In the genomic region with DNA sequence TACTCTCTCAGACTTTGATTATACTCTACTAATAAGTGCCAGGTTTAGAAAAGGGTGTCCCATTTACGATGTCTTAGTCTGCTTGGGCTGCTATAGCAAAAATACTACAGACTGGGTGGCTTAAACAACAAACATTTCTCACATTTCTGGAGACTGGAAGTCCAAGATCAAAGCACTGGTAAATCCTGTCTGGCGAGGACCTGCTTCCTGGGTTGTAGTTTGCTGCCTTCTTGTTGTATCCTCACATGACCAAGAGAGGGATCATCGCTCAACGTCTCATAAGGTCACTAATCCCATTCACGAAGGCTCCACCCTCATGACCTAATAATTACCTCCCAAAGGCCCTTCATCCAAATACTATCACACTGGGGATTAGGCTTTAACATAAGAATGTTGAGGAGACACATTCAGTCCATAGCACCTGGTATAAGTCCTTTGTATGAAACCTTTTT, we compare ENCODE assay signal across 13 cellular contexts. TPM values are rescaled to one million over a fixed set of nuclear protein-coding genes. Genes with fewer than 3 reads are reported as not detected.
DNase-seq lines count a peak whose midpoint lies in the region; ATAC-seq and TF ChIP-seq lines count a peak whose summit lies in the region.
"Had no signal": no experiment of that assay in that cellular context is flagged by ENCODE, and none has a peak within 500 bp of the region (broad histone marks: within the 10 kb centered on the region; RNA-seq: fewer than 3 reads in every experiment).

No MANE protein-coding gene starts in this region.

- peak; percentile 17; the same call in 1 of the 2 replicates for TF ChIP-seq CTCF in C4-2B (conservative IDR thresholded peaks at IDR 0.05)
- no peak for TF ChIP-seq CTCF in RWPE2 (IDR thresholded peaks at IDR 0.05; ENCODE audit: poor library complexity, severe bottlenecking)
- TF ChIP-seq CTCF in fibroblast of the aortic adventitia (IDR thresholded peaks at IDR 0.05; ENCODE audit: insufficient read depth, low read length), result no peak

- no peaks in the 10 kb centered on the region for H3K9me3 ChIP-seq in RWPE2 (ENCODE audit: severe bottlenecking)
- H3K9me3 ChIP-seq: ovary had no signal

- no peaks in the 10 kb centered on the region for H3K4me1 ChIP-seq in RWPE2 (ENCODE audit: insufficient read depth, poor library complexity, severe bottlenecking)

- H3K4me3 ChIP-seq in H7 (ENCODE audit: insufficient read depth, low read depth, low read length), result no peak overlapping the region
- H3K4me3 ChIP-seq in RWPE2 (ENCODE audit: severe bottlenecking), result no peak overlapping the region
- no peak overlapping the region for H3K4me3 ChIP-seq in fibroblast of the aortic adventitia (ENCODE audit: low read depth, low read length)
- H3K4me3 ChIP-seq: ovary had no signal

- no peak overlapping the region for H3K27ac ChIP-seq in C4-2B
- H3K27ac ChIP-seq in RWPE2 (ENCODE audit: poor library complexity, severe bottlenecking), result no peak overlapping the region
- H3K27ac ChIP-seq: ovary had no signal

- peak; percentile 56 for ATAC-seq in RWPE2 (ENCODE audit: low read depth)
- ATAC-seq in GM18858 (IDR thresholded peaks at IDR 0.05; ENCODE audit: unreplicated experiment), result no peak

- no peaks in the 10 kb centered on the region for H3K27me3 ChIP-seq in H7 (ENCODE audit: control insufficient read depth, insufficient read depth, low read length)
- no peaks in the 10 kb centered on the region for H3K27me3 ChIP-seq in RWPE2 (ENCODE audit: insufficient read depth, poor library complexity, severe bottlenecking)
- H3K27me3 ChIP-seq: ovary had no signal

- DNase-seq in H7 (peak; percentile 35), RWPE2 (ENCODE audit: low spot score) (no peak), fibroblast of the aortic adventitia (ENCODE audit: low read depth) (peak; percentile 8), cerebellar cortex (ENCODE audit: low spot score) (no peak)
- DNase-seq in activated CD4-positive, alpha-beta T cell treated with anti-CD3 and anti-CD28 coated beads for 48 hours, result no peak
- no peak for DNase-seq in activated naive CD4-positive, alpha-beta T cell treated with anti-CD3 and anti-CD28 coated beads, Interleukin-2, amount 50 U/mL, for 16 hours
- DNase-seq: activated CD4-positive, alpha-beta T cell treated with anti-CD3 and anti-CD28 coated beads, Interleukin-2, amount 10 ng/mL, durations not matched to agents 7 days and 5 days; hypothalamus; NCI-H187; ovary; SW 1271 had no signal

- H3K36me3 ChIP-seq in H7 (replicated peaks; ENCODE audit: control insufficient read depth, insufficient read depth, low read length), result peaks cover 26% of the 10 kb centered on the region
- peaks cover 50% of the 10 kb centered on the region for H3K36me3 ChIP-seq in RWPE2 (ENCODE audit: low read depth)
- H3K36me3 ChIP-seq: ovary had no signal

RNA-seq across cellular contexts. Expression of a gene that starts 12.0 kb away (rescaled TPM):
- 320 and 326 TPM in 2 replicates for total RNA-seq in H7 (2014; rRNA removed; shearing (Covaris generic))
- 185 and 278 TPM in 2 replicates for total RNA-seq in fibroblast of the aortic adventitia (ENCODE audit: low replicate concordance)

Comparison
In these comparisons a context has a peak if more than half of its experiments do, and no peak if none do; other contexts are left out.
1. DNase-seq: peak in H7 (single experiment) and fibroblast of the aortic adventitia (single experiment); none in RWPE2 (single experiment), activated CD4-positive, alpha-beta T cell treated with anti-CD3 and anti-CD28 coated beads for 48 hours (single experiment), cerebellar cortex (single experiment) and activated naive CD4-positive, alpha-beta T cell treated with anti-CD3 and anti-CD28 coated beads, Interleukin-2, amount 50 U/mL, for 16 hours (single experiment).